ENCODE assay signal across 8 cellular contexts in the genomic region with DNA sequence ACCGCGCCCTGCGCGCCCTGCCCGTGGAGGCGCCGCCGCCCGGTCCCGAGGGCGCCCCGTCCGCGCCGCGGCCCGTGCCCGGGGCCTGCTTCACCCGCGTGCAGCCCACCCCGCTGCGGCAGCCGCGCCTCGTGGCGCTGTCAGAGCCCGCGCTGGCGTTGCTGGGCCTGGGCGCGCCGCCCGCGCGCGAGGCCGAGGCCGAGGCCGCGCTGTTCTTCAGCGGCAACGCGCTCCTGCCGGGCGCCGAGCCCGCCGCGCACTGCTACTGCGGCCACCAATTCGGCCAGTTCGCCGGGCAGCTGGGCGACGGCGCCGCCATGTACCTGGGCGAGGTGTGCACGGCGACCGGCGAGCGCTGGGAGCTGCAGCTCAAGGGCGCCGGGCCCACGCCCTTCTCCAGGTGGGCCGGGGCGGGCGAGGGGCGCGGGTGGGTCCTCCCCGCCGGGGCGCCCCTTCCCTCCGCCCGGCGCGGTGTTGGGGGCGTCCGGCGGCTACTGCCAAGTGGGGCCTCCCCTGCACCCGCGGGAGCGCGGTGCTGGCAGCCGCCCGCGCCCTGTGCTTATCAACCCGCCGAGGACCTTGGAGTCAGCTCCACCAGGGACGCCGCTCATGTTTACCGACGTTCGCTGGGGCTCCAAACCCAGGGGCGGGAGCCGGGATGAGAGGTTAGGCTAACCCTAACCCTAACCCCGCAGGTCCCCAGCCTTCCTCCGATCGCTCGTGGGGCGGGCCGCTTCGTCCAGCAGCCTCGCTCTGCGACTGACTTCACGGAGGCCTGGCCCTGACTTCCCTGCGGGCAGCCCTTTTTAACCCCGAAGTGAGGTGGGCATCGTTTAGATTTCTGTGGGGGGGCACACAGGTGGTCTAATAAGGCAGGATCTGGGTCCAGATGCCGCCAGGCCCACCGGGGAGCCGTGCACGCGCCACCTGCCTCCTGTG. TPM values are rescaled to one million over a fixed set of nuclear protein-coding genes. Genes with fewer than 3 reads are reported as not detected.
A peak's percentile ranks its signal among the peaks of the same experiment; 100 is the strongest.
DNase-seq lines count a peak whose midpoint lies in the region; ATAC-seq and TF ChIP-seq lines count a peak whose summit lies in the region.

No MANE protein-coding gene starts in this region.

- POLR2A ChIA-PET in OCI-LY7 (lab: Charles Lee), result no interaction called here

- H3K9ac ChIP-seq in mucosa of rectum (ENCODE audit: low read depth in 1 of 2, low read length in 2 of 2), result peak overlapping the region; percentile 63 to 67

- H3K27me3 ChIP-seq in effector memory CD4-positive, alpha-beta T cell (replicated peaks; ENCODE audit: control insufficient read depth, insufficient read depth, low read length, poor library complexity, severe bottlenecking), result no peaks in the 10 kb centered on the region
- no peaks in the 10 kb centered on the region for H3K27me3 ChIP-seq in mucosa of rectum (ENCODE audit: control insufficient read depth in 2 of 2, insufficient read depth in 2 of 2, low read length in 2 of 2)

- TF ChIP-seq CTCF in HFFc6 (IDR thresholded peaks at IDR 0.05) (no peak), OCI-LY7 (conservative IDR thresholded peaks at IDR 0.05; ENCODE audit: low read length) (no peak; the same call in 1 of the 2 replicates)

- BruUV-seq in OCI-LY7 (replicated peaks; lab: Mats Ljungman, UMichigan), result no TSS peak

- H3K27me3 Mint-ChIP-seq in HFFc6 (ENCODE audit: insufficient read depth), result no peaks in the 10 kb centered on the region

- H3K4me1 Mint-ChIP-seq in HFFc6 (ENCODE audit: low read depth), result peaks cover 10% of the 10 kb centered on the region

- peak overlapping the region; percentile 29; the same call in 1 of the 2 replicates for H3K27ac Mint-ChIP-seq in HFFc6

- peak overlapping the region; percentile 89 for H3K4me3 Mint-ChIP-seq in HFFc6

- H3K9me2 ChIP-seq in OCI-LY7 (ENCODE audit: insufficient read depth, low read length), result no peaks in the 10 kb centered on the region

- CTCF ChIA-PET in OCI-LY7 (lab: Charles Lee; ENCODE audit: unreplicated experiment), result no interaction called here

- H3K4me1 ChIP-seq in OCI-LY7 (ENCODE audit: insufficient read depth, low read length, poor library complexity, severe bottlenecking) (peaks cover 17% of the 10 kb centered on the region), mucosa of rectum (ENCODE audit: control insufficient read depth in 2 of 2, insufficient read depth in 2 of 2, low read length in 2 of 2) (peaks cover 7 to 14% of the 10 kb centered on the region in 2 donors)
- H3K4me1 ChIP-seq in effector memory CD4-positive, alpha-beta T cell (ENCODE audit: control insufficient read depth, insufficient read depth, low read length, poor library complexity, severe bottlenecking), result peaks cover 18% of the 10 kb centered on the region

- H3K9me3 Mint-ChIP-seq in HFFc6, result no peaks in the 10 kb centered on the region

- 0 out of 2 replicates have a peak, but pooled peaks cover 8% of the 10 kb centered on the region for H4K20me1 ChIP-seq in OCI-LY7 (ENCODE audit: insufficient read depth, low read length)

- peak overlapping the region; percentile 100 for H3K4me2 ChIP-seq in OCI-LY7 (ENCODE audit: low read length)

- peak; percentile 24 for ATAC-seq in GM18517 (IDR thresholded peaks at IDR 0.05; ENCODE audit: unreplicated experiment)

- peaks cover 32% of the 10 kb centered on the region for H3K79me2 ChIP-seq in OCI-LY7 (ENCODE audit: insufficient read depth, low read depth, low read length)

- H3K36me3 ChIP-seq in OCI-LY7 (ENCODE audit: insufficient read depth, low read length) (peaks cover 51% of the 10 kb centered on the region), mucosa of rectum (ENCODE audit: control insufficient read depth in 2 of 2, insufficient read depth in 2 of 2, low read length in 2 of 2) (peaks cover 7 to 12% of the 10 kb centered on the region in 2 donors)
- H3K36me3 ChIP-seq in effector memory CD4-positive, alpha-beta T cell (ENCODE audit: control insufficient read depth, insufficient read depth, low read length), result peaks cover 19% of the 10 kb centered on the region

- peaks cover 8% of the 10 kb centered on the region; the same call in 1 of the 2 replicates for H3K9me3 ChIP-seq in OCI-LY7 (ENCODE audit: low read length)
- no peaks in the 10 kb centered on the region for H3K9me3 ChIP-seq in effector memory CD4-positive, alpha-beta T cell (ENCODE audit: control insufficient read depth, low read length)
- H3K9me3 ChIP-seq in mucosa of rectum (ENCODE audit: control insufficient read depth in 2 of 2, low read length in 2 of 2), result no peaks in the 10 kb centered on the region

- intact Hi-C loops in OCI-LY7 (cut with micrococcal nuclease; ENCODE audit: unreplicated experiment), result loop anchor here (2.0 kb wide), 1 partner anchor 53 kb away; no protein-coding TSS in a partner anchor

- DNase-seq in HFFc6, result no peak
- DNase-seq in OCI-LY7 (ENCODE audit: low spot score), result peak; percentile 35
- no peak for DNase-seq in effector memory CD4-positive, alpha-beta T cell
- DNase-seq in dedifferentiated amniotic fluid mesenchymal stem cell (ENCODE audit: extremely low spot score), result no peak
- no peak for DNase-seq in SKM-1 (lab: John Stamatoyannopoulos, UW; ENCODE audit: unreplicated experiment)
- DNase-seq in NCI-H226, result no peak

- H3K36me3 Mint-ChIP-seq in HFFc6 (ENCODE audit: low read depth), result peaks cover 20% of the 10 kb centered on the region

- H3K4me3 ChIP-seq in OCI-LY7 (ENCODE audit: low read depth, low read length, poor library complexity, severe bottlenecking), result peak overlapping the region; percentile 98
- peak overlapping the region; percentile 59 for H3K4me3 ChIP-seq in effector memory CD4-positive, alpha-beta T cell (ENCODE audit: insufficient read depth, low read depth, low read length, poor library complexity, severe bottlenecking)
- peak overlapping the region; percentile 61 to 76 for H3K4me3 ChIP-seq in mucosa of rectum (ENCODE audit: low read length in 2 of 2)

- H3K27ac ChIP-seq in OCI-LY7 (ENCODE audit: low read depth, low read length, poor library complexity, severe bottlenecking) (peak overlapping the region; percentile 39), mucosa of rectum (ENCODE audit: low read depth in 2 of 2, low read length in 2 of 2) (peak overlapping the region; percentile 63 to 71)
- H3K27ac ChIP-seq in effector memory CD4-positive, alpha-beta T cell (ENCODE audit: insufficient read depth, low read length, poor library complexity, severe bottlenecking), result peak overlapping the region; percentile 77

- H2AFZ ChIP-seq in OCI-LY7 (ENCODE audit: low read length), result no peak overlapping the region

RNA-seq across cellular contexts. Expression of a gene that starts 0.6 kb away (rescaled TPM):
- total RNA-seq in HFFc6 (2021; fragmentation: NEBNext Ultra II Directional; extraction: Animal tissue kit (Norgen Biotek cat#: 25700)), result 10 to 100 TPM; 14.4 to 18.0 (median 16.0) TPM
- total RNA-seq in OCI-LY7 (2014; rRNA removed; shearing (Covaris generic)), result 43.7 and 44.2 TPM in 2 replicates
- 34.0 and 40.2 TPM in 2 replicates for total RNA-seq in OCI-LY7 (2022)

RNA-seq across cellular contexts. Expression of a gene that starts 15.7 kb away (rescaled TPM):
- 10 to 100 TPM; 25.0 to 36.0 (median 27.6) TPM for total RNA-seq in HFFc6 (2021; fragmentation: NEBNext Ultra II Directional; extraction: Animal tissue kit (Norgen Biotek cat#: 25700))
- total RNA-seq in OCI-LY7 (2014; rRNA removed; shearing (Covaris generic)), result 111 and 126 TPM in 2 replicates
- total RNA-seq in OCI-LY7 (2022), result 119 and 128 TPM in 2 replicates

RNA-seq across cellular contexts. Expression of a gene that starts 30.9 kb away (rescaled TPM):
- total RNA-seq in HFFc6 (2021; fragmentation: NEBNext Ultra II Directional; extraction: Animal tissue kit (Norgen Biotek cat#: 25700)), result 1 to 10 TPM; 1.2 to 2.3 (median 1.3) TPM
- total RNA-seq in OCI-LY7 (2014; rRNA removed; shearing (Covaris generic)), result not detected in 2 replicates
- total RNA-seq in OCI-LY7 (2022), result not detected in 2 replicates

RNA-seq across cellular contexts. Expression of a gene that starts 43.4 kb away (rescaled TPM):
- 10 to 100 TPM; 20.1 to 26.8 (median 21.7) TPM for total RNA-seq in HFFc6 (2021; fragmentation: NEBNext Ultra II Directional; extraction: Animal tissue kit (Norgen Biotek cat#: 25700))
- 52.8 and 57.7 TPM in 2 replicates for total RNA-seq in OCI-LY7 (2014; rRNA removed; shearing (Covaris generic))
- total RNA-seq in OCI-LY7 (2022), result 63.2 and 68.8 TPM in 2 replicates

RNA-seq across cellular contexts. Expression of a gene that starts 49.6 kb away (rescaled TPM):
- total RNA-seq in HFFc6 (2021; fragmentation: NEBNext Ultra II Directional; extraction: Animal tissue kit (Norgen Biotek cat#: 25700)), result 10 to 100 TPM; 24.2 to 30.9 (median 28.9) TPM
- 47.4 and 49.4 TPM in 2 replicates for total RNA-seq in OCI-LY7 (2014; rRNA removed; shearing (Covaris generic))
- 74.6 and 74.9 TPM in 2 replicates for total RNA-seq in OCI-LY7 (2022)
